Comparison of ENCODE assay signal across 9 cellular contexts in genomic region chr1:145977486-145978476, GRCh38. TPM values are rescaled to one million over a fixed set of nuclear protein-coding genes. Genes with fewer than 3 reads are reported as not detected.
A peak's percentile ranks its signal among the peaks of the same experiment; 100 is the strongest.
DNase-seq lines count a peak whose midpoint lies in the region; ATAC-seq, FAIRE-seq and TF ChIP-seq lines count a peak whose summit lies in the region.
"Had no signal": no experiment of that assay in that cellular context is flagged by ENCODE, and none has a peak within 500 bp of the region (broad histone marks: within the 10 kb centered on the region; RNA-seq: fewer than 3 reads in every experiment).

No MANE protein-coding gene starts in this region.

- H3K27ac Mint-ChIP-seq in activated T-helper 17 cell treated with anti-CD3 and anti-CD28 coated beads, Interleukin-2, amount 50 U/mL, for 72 hours = no peak overlapping the region
- H3K27ac Mint-ChIP-seq in nephron = no peak overlapping the region

- peak overlapping the region; percentile 85 to 90 for H3K27ac ChIP-seq in tibial artery

- H3K36me3 Mint-ChIP-seq in activated T-helper 17 cell treated with anti-CD3 and anti-CD28 coated beads, Interleukin-2, amount 50 U/mL, for 72 hours (ENCODE audit: low read depth) = peaks cover 13% of the 10 kb centered on the region
- no peaks in the 10 kb centered on the region for H3K36me3 Mint-ChIP-seq in nephron (ENCODE audit: low read depth)

- no peaks in the 10 kb centered on the region for H3K27me3 Mint-ChIP-seq in activated T-helper 17 cell treated with anti-CD3 and anti-CD28 coated beads, Interleukin-2, amount 50 U/mL, for 72 hours
- H3K27me3 Mint-ChIP-seq in nephron (ENCODE audit: low read depth) = no peaks in the 10 kb centered on the region

- peak; percentile 26 for ATAC-seq in activated T-helper 17 cell treated with anti-CD3 and anti-CD28 coated beads, Interleukin-2, amount 50 U/mL, for 72 hours (replicated peaks)
- ATAC-seq in HG03571 (IDR thresholded peaks at IDR 0.05; ENCODE audit: unreplicated experiment) = no peak

- TF ChIP-seq CTCF in LNCaP clone FGC (IDR thresholded peaks at IDR 0.05; ENCODE audit: control insufficient read depth, extremely low read depth, insufficient read depth) (peak; percentile 93), fibroblast of the aortic adventitia (IDR thresholded peaks at IDR 0.05; ENCODE audit: insufficient read depth, low read length) (peak; percentile 86), nephron (IDR thresholded peaks at IDR 0.05; ENCODE audit: unreplicated experiment in 3 of 3) (peak; percentile 74 to 81 (median 81)), tibial artery (IDR thresholded peaks at IDR 0.05) (peak; percentile 85 to 96)

- peaks cover 0 to 7% (median 0%) of the 10 kb centered on the region in 3 donors for H3K36me3 ChIP-seq in tibial artery

- H3K9me3 ChIP-seq in tibial artery = no peaks in the 10 kb centered on the region

- no peaks in the 10 kb centered on the region for H3K9me3 Mint-ChIP-seq in activated T-helper 17 cell treated with anti-CD3 and anti-CD28 coated beads, Interleukin-2, amount 50 U/mL, for 72 hours
- no peaks in the 10 kb centered on the region for H3K9me3 Mint-ChIP-seq in nephron

- H3K27me3 ChIP-seq in tibial artery = no peaks in the 10 kb centered on the region

- H3K4me1 ChIP-seq in tibial artery = peaks cover 0 to 57% (median 50%) of the 10 kb centered on the region in 4 donors

- no peak overlapping the region for H3K4me3 ChIP-seq in LNCaP clone FGC (ENCODE audit: low read depth, low read length)
- no peak overlapping the region for H3K4me3 ChIP-seq in fibroblast of the aortic adventitia (ENCODE audit: low read depth, low read length)
- no peak overlapping the region for H3K4me3 ChIP-seq in tibial artery

- DNase-seq in LNCaP clone FGC (ENCODE audit: low read depth) (no peak), RPMI8226 (peak; percentile 89), fibroblast of the aortic adventitia (ENCODE audit: low read depth) (peak; percentile 91), tibial artery (peak; percentile 85 to 86)

- H3K4me1 Mint-ChIP-seq in activated T-helper 17 cell treated with anti-CD3 and anti-CD28 coated beads, Interleukin-2, amount 50 U/mL, for 72 hours = peaks cover 10% of the 10 kb centered on the region
- peaks cover 21% of the 10 kb centered on the region for H3K4me1 Mint-ChIP-seq in nephron

- intact Hi-C loops in tibial artery (cut with DNase I; ENCODE audit: low total_unique reads) = loop anchor here (2.0 kb wide), 1 partner anchor 31 kb away; no protein-coding TSS in a partner anchor

- no peak overlapping the region for H3K4me3 Mint-ChIP-seq in activated T-helper 17 cell treated with anti-CD3 and anti-CD28 coated beads, Interleukin-2, amount 50 U/mL, for 72 hours
- H3K4me3 Mint-ChIP-seq in nephron = peak overlapping the region; percentile 61 to 72 (median 69)

- FAIRE-seq in G401.6 (lab: Jason Lieb, UNC) = peak; percentile 33

RNA-seq across cellular contexts. Expression of gene POLR3GL, which starts 13.3 kb away (rescaled TPM):
- total RNA-seq in activated T-helper 17 cell treated with anti-CD3 and anti-CD28 coated beads, Interleukin-2, amount 50 U/mL, for 72 hours = 10 to 100 TPM; 16.9 to 26.0 TPM
- 15.7 and 28.4 TPM in 2 replicates for total RNA-seq in fibroblast of the aortic adventitia (ENCODE audit: low replicate concordance)

RNA-seq across cellular contexts. Expression of gene ANKRD34A, which starts 13.4 kb away (rescaled TPM):
- total RNA-seq in activated T-helper 17 cell treated with anti-CD3 and anti-CD28 coated beads, Interleukin-2, amount 50 U/mL, for 72 hours = 1 to 10 TPM; 4.6 to 4.8 TPM
- 0.65 and 0.99 TPM in 2 replicates for total RNA-seq in fibroblast of the aortic adventitia (ENCODE audit: low replicate concordance)

RNA-seq across cellular contexts. Expression of gene TXNIP, which starts 18.6 kb away (rescaled TPM):
- total RNA-seq in activated T-helper 17 cell treated with anti-CD3 and anti-CD28 coated beads, Interleukin-2, amount 50 U/mL, for 72 hours = 100 to 1,000 TPM in 1 of 2 donors, 10 to 100 TPM in 1; 74.2 to 269 TPM
- total RNA-seq in fibroblast of the aortic adventitia (ENCODE audit: low replicate concordance) = 73.0 and 257 TPM in 2 replicates

RNA-seq across cellular contexts. Expression of gene LIX1L, which starts 20.0 kb away (rescaled TPM):
- 10 to 100 TPM; 43.4 to 61.2 TPM for total RNA-seq in activated T-helper 17 cell treated with anti-CD3 and anti-CD28 coated beads, Interleukin-2, amount 50 U/mL, for 72 hours
- total RNA-seq in fibroblast of the aortic adventitia (ENCODE audit: low replicate concordance) = 50.8 and 73.3 TPM in 2 replicates

RNA-seq across cellular contexts. Expression of gene HJV, which starts 43.8 kb away (rescaled TPM):
- total RNA-seq in activated T-helper 17 cell treated with anti-CD3 and anti-CD28 coated beads, Interleukin-2, amount 50 U/mL, for 72 hours = not detected
- not detected in 2 replicates for total RNA-seq in fibroblast of the aortic adventitia (ENCODE audit: low replicate concordance)
- total RNA-seq: lower leg skin had no signal
